In genomic region chr1:100785399-100786082, GRCh38 we compare ENCODE assay signal across 1 cellular context.
TF ChIP-seq lines count a peak whose summit lies in the region.

No MANE protein-coding gene starts in this region.

TF ChIP-seq in K562, 482 proteins besides CTCF, POLR2A, EP300 and RAD21 (continued from another document and continues in another):
- TF ChIP-seq, protein P1, sequence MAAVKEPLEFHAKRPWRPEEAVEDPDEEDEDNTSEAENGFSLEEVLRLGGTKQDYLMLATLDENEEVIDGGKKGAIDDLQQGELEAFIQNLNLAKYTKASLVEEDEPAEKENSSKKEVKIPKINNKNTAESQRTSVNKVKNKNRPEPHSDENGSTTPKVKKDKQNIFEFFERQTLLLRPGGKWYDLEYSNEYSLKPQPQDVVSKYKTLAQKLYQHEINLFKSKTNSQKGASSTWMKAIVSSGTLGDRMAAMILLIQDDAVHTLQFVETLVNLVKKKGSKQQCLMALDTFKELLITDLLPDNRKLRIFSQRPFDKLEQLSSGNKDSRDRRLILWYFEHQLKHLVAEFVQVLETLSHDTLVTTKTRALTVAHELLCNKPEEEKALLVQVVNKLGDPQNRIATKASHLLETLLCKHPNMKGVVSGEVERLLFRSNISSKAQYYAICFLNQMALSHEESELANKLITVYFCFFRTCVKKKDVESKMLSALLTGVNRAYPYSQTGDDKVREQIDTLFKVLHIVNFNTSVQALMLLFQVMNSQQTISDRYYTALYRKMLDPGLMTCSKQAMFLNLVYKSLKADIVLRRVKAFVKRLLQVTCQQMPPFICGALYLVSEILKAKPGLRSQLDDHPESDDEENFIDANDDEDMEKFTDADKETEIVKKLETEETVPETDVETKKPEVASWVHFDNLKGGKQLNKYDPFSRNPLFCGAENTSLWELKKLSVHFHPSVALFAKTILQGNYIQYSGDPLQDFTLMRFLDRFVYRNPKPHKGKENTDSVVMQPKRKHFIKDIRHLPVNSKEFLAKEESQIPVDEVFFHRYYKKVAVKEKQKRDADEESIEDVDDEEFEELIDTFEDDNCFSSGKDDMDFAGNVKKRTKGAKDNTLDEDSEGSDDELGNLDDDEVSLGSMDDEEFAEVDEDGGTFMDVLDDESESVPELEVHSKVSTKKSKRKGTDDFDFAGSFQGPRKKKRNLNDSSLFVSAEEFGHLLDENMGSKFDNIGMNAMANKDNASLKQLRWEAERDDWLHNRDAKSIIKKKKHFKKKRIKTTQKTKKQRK (IDR thresholded peaks at IDR 0.05; ENCODE audit: borderline replicate concordance, low read depth, low read length): no peak
- TF ChIP-seq PTRF (tag; IDR thresholded peaks at IDR 0.05): no peak
- TF ChIP-seq ZNF165 (CRISPR knock-in tag; IDR thresholded peaks at IDR 0.05; ENCODE audit: borderline replicate concordance): no peak
- no peak for TF ChIP-seq ADNP (tag; IDR thresholded peaks at IDR 0.05)
- no peak for TF ChIP-seq ZNF263 (CRISPR knock-in tag; IDR thresholded peaks at IDR 0.05; ENCODE audit: borderline replicate concordance)
- peak; percentile 99; the same call in 1 of the 2 replicates for TF ChIP-seq ESRRA (IDR thresholded peaks at IDR 0.05; ENCODE audit: borderline replicate concordance, low read depth)
- TF ChIP-seq BACH1 (tag; IDR thresholded peaks at IDR 0.05): no peak
- no peak for TF ChIP-seq ZNF609 (CRISPR knock-in tag; IDR thresholded peaks at IDR 0.05; ENCODE audit: borderline replicate concordance)
- TF ChIP-seq GABPB2 (CRISPR knock-in tag; conservative IDR thresholded peaks at IDR 0.05): no peak
- TF ChIP-seq CEBPG (CRISPR knock-in tag; IDR thresholded peaks at IDR 0.05): no peak
- TF ChIP-seq CEBPG (tag; conservative IDR thresholded peaks at IDR 0.05 in 1 of 2, IDR thresholded peaks at IDR 0.05 in 1 of 2): no peak
- TF ChIP-seq DPF2 (IDR thresholded peaks at IDR 0.05): peak; percentile 88
- TF ChIP-seq KAT2B (IDR thresholded peaks at IDR 0.05; ENCODE audit: low read depth, low read length): no peak
- TF ChIP-seq ZBTB40 (IDR thresholded peaks at IDR 0.05): no peak
- TF ChIP-seq ZBTB40 (CRISPR knock-in tag; IDR thresholded peaks at IDR 0.05): no peak
- no peak for TF ChIP-seq NELFE (IDR thresholded peaks at IDR 0.05; ENCODE audit: insufficient read depth, insufficient read length)
- no peak for TF ChIP-seq RBM17 (IDR thresholded peaks at IDR 0.05; ENCODE audit: borderline replicate concordance, low read depth, low read length)
- no peak for TF ChIP-seq DDX20 (tag; IDR thresholded peaks at IDR 0.05; ENCODE audit: low read depth)
- TF ChIP-seq FIP1L1 (IDR thresholded peaks at IDR 0.05; ENCODE audit: low read depth, low read length, poor library complexity, severe bottlenecking): no peak
- TF ChIP-seq ZNF217 (CRISPR knock-in tag; IDR thresholded peaks at IDR 0.05): no peak
- TF ChIP-seq ZBTB8A (IDR thresholded peaks at IDR 0.05; ENCODE audit: partially characterized antibody): no peak
- no peak for TF ChIP-seq CREBBP (IDR thresholded peaks at IDR 0.05; ENCODE audit: low read depth, low read length)
- TF ChIP-seq, protein P2, sequence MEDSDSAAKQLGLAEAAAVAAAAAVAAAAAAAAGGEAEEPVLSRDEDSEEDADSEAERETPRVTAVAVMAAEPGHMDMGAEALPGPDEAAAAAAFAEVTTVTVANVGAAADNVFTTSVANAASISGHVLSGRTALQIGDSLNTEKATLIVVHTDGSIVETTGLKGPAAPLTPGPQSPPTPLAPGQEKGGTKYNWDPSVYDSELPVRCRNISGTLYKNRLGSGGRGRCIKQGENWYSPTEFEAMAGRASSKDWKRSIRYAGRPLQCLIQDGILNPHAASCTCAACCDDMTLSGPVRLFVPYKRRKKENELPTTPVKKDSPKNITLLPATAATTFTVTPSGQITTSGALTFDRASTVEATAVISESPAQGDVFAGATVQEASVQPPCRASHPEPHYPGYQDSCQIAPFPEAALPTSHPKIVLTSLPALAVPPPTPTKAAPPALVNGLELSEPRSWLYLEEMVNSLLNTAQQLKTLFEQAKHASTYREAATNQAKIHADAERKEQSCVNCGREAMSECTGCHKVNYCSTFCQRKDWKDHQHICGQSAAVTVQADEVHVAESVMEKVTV (CRISPR knock-in tag; IDR thresholded peaks at IDR 0.05): no peak
- TF ChIP-seq DLX4 (CRISPR knock-in tag; IDR thresholded peaks at IDR 0.05): no peak
- TF ChIP-seq SNRNP70 (optimal IDR thresholded peaks at IDR 0.05; ENCODE audit: low read depth, low read length): no peak
- TF ChIP-seq PRPF4 (IDR thresholded peaks at IDR 0.05; ENCODE audit: insufficient read depth, low read depth, low read length, poor library complexity, severe bottlenecking): no peak
- no peak for TF ChIP-seq MBD1 (CRISPR knock-in tag; IDR thresholded peaks at IDR 0.05)
- TF ChIP-seq ARNT (IDR thresholded peaks at IDR 0.05): 0 out of 4 replicates have a peak, but pooled peaks of 1 of the 2 experiments have one; percentile 34
- TF ChIP-seq, protein P3, sequence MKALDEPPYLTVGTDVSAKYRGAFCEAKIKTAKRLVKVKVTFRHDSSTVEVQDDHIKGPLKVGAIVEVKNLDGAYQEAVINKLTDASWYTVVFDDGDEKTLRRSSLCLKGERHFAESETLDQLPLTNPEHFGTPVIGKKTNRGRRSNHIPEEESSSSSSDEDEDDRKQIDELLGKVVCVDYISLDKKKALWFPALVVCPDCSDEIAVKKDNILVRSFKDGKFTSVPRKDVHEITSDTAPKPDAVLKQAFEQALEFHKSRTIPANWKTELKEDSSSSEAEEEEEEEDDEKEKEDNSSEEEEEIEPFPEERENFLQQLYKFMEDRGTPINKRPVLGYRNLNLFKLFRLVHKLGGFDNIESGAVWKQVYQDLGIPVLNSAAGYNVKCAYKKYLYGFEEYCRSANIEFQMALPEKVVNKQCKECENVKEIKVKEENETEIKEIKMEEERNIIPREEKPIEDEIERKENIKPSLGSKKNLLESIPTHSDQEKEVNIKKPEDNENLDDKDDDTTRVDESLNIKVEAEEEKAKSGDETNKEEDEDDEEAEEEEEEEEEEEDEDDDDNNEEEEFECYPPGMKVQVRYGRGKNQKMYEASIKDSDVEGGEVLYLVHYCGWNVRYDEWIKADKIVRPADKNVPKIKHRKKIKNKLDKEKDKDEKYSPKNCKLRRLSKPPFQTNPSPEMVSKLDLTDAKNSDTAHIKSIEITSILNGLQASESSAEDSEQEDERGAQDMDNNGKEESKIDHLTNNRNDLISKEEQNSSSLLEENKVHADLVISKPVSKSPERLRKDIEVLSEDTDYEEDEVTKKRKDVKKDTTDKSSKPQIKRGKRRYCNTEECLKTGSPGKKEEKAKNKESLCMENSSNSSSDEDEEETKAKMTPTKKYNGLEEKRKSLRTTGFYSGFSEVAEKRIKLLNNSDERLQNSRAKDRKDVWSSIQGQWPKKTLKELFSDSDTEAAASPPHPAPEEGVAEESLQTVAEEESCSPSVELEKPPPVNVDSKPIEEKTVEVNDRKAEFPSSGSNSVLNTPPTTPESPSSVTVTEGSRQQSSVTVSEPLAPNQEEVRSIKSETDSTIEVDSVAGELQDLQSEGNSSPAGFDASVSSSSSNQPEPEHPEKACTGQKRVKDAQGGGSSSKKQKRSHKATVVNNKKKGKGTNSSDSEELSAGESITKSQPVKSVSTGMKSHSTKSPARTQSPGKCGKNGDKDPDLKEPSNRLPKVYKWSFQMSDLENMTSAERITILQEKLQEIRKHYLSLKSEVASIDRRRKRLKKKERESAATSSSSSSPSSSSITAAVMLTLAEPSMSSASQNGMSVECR (CRISPR knock-in tag; IDR thresholded peaks at IDR 0.05): no peak
